8 cellular contexts compared by ENCODE assay signal in genomic region chr9:38157711-38158110, GRCh38.
"Had no signal": no experiment of that assay in that cellular context is flagged by ENCODE, and none has a peak within 500 bp of the region (broad histone marks: within the 10 kb centered on the region; RNA-seq: fewer than 3 reads in every experiment).

No MANE protein-coding gene starts in this region.

- H3K9me3 ChIP-seq: HAP-1 had no signal

- H3K27ac Mint-ChIP-seq: HFFc6, IgD-negative memory B cell had no signal

- H3K4me3 ChIP-seq: GM23248, HAP-1 had no signal

- H3K36me3 Mint-ChIP-seq: IgD-negative memory B cell had no signal

- H3K9ac ChIP-seq: GM23248 had no signal

- H3K27ac ChIP-seq: GM23248, HL-60 had no signal

- H2AFZ ChIP-seq: GM23248 had no signal

- FAIRE-seq: HepG2 had no signal

- DNase-seq: GM23248, GOT3, H7, HFFc6 had no signal

- H3K4me3 Mint-ChIP-seq: HFFc6 had no signal

- H3K9me3 Mint-ChIP-seq: HFFc6, IgD-negative memory B cell had no signal

- H3K36me3 ChIP-seq: HAP-1 had no signal

- H3K4me1 Mint-ChIP-seq: IgD-negative memory B cell had no signal
